37 cellular contexts compared by ENCODE assay signal in genomic region chr9:134154262-134154701, GRCh38. TPM values are rescaled to one million over a fixed set of nuclear protein-coding genes. Genes with fewer than 3 reads are reported as not detected.
"Had no signal": no experiment of that assay in that cellular context is flagged by ENCODE, and none has a peak within 500 bp of the region (broad histone marks: within the 10 kb centered on the region; RNA-seq: fewer than 3 reads in every experiment).

No MANE protein-coding gene starts in this region.

- H3K4me1 Mint-ChIP-seq: activated B cell treated with CpG ODN at 0.5 μM for 24 hours; activated CD4-positive, alpha-beta T cell treated with anti-CD3 and anti-CD28 coated beads, Interleukin-2, amount 10 ng/mL, durations not matched to agents 24 days and 14 days; activated naive CD8-positive, alpha-beta T cell treated with anti-CD3 and anti-CD28 coated beads for 36 hours had no signal

- DNase-seq: activated B cell treated with CpG ODN at 0.5 μM for 24 hours; activated CD4-positive, alpha-beta memory T cell treated with anti-CD3 and anti-CD28 coated beads for 36 hours; activated CD4-positive, alpha-beta T cell treated with anti-CD3 and anti-CD28 coated beads for 4 hours; activated CD4-positive, alpha-beta T cell treated with anti-CD3 and anti-CD28 coated beads, Interleukin-2, amount 10 ng/mL, durations not matched to agents 24 days and 14 days; activated CD4-positive, alpha-beta T cell treated with anti-CD3 and anti-CD28 coated beads, Interleukin-2, amount 50 U/mL, for 1 hour; activated CD4-positive, alpha-beta T cell treated with anti-CD3 and anti-CD28 coated beads, Interleukin-2, amount 50 U/mL, for 4 hours; activated CD4-positive, CD25-positive, alpha-beta regulatory T cell treated with anti-CD3 and anti-CD28 coated beads, Interleukin-2, amount 50 U/mL, for 72 hours; activated CD8-positive, alpha-beta memory T cell treated with anti-CD3 and anti-CD28 coated beads, Interleukin-2, amount 50 U/mL, for 4 hours; activated CD8-positive, alpha-beta T cell treated with anti-CD3 and anti-CD28 coated beads for 36 hours; activated effector memory CD4-positive, alpha-beta T cell treated with anti-CD3 and anti-CD28 coated beads, Interleukin-2, amount 50 U/mL, for 16 hours; activated gamma-delta T cell treated with Interleukin-2 at 50 U/mL for 16 hours; activated naive CD4-positive, alpha-beta T cell; activated naive CD4-positive, alpha-beta T cell treated with anti-CD3 and anti-CD28 coated beads for 36 hours; activated naive CD4-positive, alpha-beta T cell treated with anti-CD3 and anti-CD28 coated beads, Interleukin-2, amount 50 U/mL, for 16 hours; activated naive CD8-positive, alpha-beta T cell treated with anti-CD3 and anti-CD28 coated beads for 36 hours; activated T-cell treated with anti-CD3 and anti-CD28 coated beads for 4 hours; activated T-cell treated with anti-CD3 and anti-CD28 coated beads, Interleukin-2, amount 50 U/mL, for 1 hour; activated T-cell treated with anti-CD3 and anti-CD28 coated beads, Interleukin-2, amount 50 U/mL, for 4 hours; activated T-cell treated with anti-CD3 and anti-CD28 coated beads, Interleukin-2, amount 50 U/mL, for 72 hours; adrenal gland; amniotic stem cell; body of pancreas; brain microvascular endothelial cell; central memory CD4-positive, alpha-beta T cell; T-helper 1 cell; T-helper 2 cell; T-helper 9 cell had no signal

- H3K9me3 Mint-ChIP-seq: activated B cell treated with CpG ODN at 0.5 μM for 24 hours; activated CD4-positive, alpha-beta memory T cell treated with anti-CD3 and anti-CD28 coated beads for 36 hours; activated CD4-positive, alpha-beta T cell treated with anti-CD3 and anti-CD28 coated beads, Interleukin-2, amount 10 ng/mL, durations not matched to agents 24 days and 14 days; activated CD8-positive, alpha-beta T cell treated with anti-CD3 and anti-CD28 coated beads for 36 hours; activated naive CD4-positive, alpha-beta T cell treated with anti-CD3 and anti-CD28 coated beads for 36 hours; activated naive CD4-positive, alpha-beta T cell treated with anti-CD3 and anti-CD28 coated beads, Interleukin-2, amount 50 U/mL, for 72 hours; activated naive CD8-positive, alpha-beta T cell treated with anti-CD3 and anti-CD28 coated beads for 36 hours; activated T-cell treated with anti-CD3 and anti-CD28 coated beads, Interleukin-2, amount 50 U/mL, for 4 hours; activated T-cell treated with anti-CD3 and anti-CD28 coated beads, Interleukin-2, amount 50 U/mL, for 72 hours; activated T-helper 1 cell treated with anti-CD3 and anti-CD28 coated beads, Interleukin-12 subunit alpha, Interleukin-12 subunit beta, Interleukin-2, Interleukin-4 antibody, amounts not matched to agents 30 ng/mL and 10 ng/mL and 1 ng/mL, durations not matched to agents 14 hours and 24 hours and 36 hours; activated T-helper 17 cell treated with anti-CD3 and anti-CD28 coated beads, Interleukin-2, amount 50 U/mL, for 72 hours; T-helper 1 cell treated with Interleukin-12 subunit alpha and Interleukin-12 subunit beta and Interleukin-4 antibody, amounts not matched to agents 30 μg/mL and 1 μg/mL, for 36 hours; T-helper 2 cell treated with Interferon-gamma antibody and Interleukin-4, amounts not matched to agents 5 μg/mL and 100 μg/mL, for 36 hours had no signal

- H3K27me3 Mint-ChIP-seq: activated B cell treated with CpG ODN at 0.5 μM for 24 hours; activated CD4-positive, alpha-beta memory T cell treated with anti-CD3 and anti-CD28 coated beads for 36 hours; activated CD4-positive, alpha-beta T cell treated with anti-CD3 and anti-CD28 coated beads, Interleukin-2, amount 10 ng/mL, durations not matched to agents 24 days and 14 days; activated CD8-positive, alpha-beta T cell treated with anti-CD3 and anti-CD28 coated beads for 36 hours; activated naive CD8-positive, alpha-beta T cell treated with anti-CD3 and anti-CD28 coated beads for 36 hours; activated T-helper 17 cell treated with anti-CD3 and anti-CD28 coated beads, Interleukin-2, amount 50 U/mL, for 72 hours had no signal

- H3K4me3 Mint-ChIP-seq: activated B cell treated with CpG ODN at 0.5 μM for 24 hours; activated CD4-positive, alpha-beta memory T cell treated with anti-CD3 and anti-CD28 coated beads for 36 hours; activated CD4-positive, alpha-beta T cell treated with anti-CD3 and anti-CD28 coated beads, Interleukin-2, amount 10 ng/mL, durations not matched to agents 24 days and 14 days; activated CD8-positive, alpha-beta T cell treated with anti-CD3 and anti-CD28 coated beads for 36 hours; activated naive CD4-positive, alpha-beta T cell treated with anti-CD3 and anti-CD28 coated beads for 36 hours; activated naive CD8-positive, alpha-beta T cell treated with anti-CD3 and anti-CD28 coated beads for 36 hours; activated T-cell treated with anti-CD3 and anti-CD28 coated beads, Interleukin-2, amount 50 U/mL, for 4 hours; activated T-cell treated with anti-CD3 and anti-CD28 coated beads, Interleukin-2, amount 50 U/mL, for 72 hours; activated T-helper 1 cell treated with anti-CD3 and anti-CD28 coated beads, Interleukin-12 subunit alpha, Interleukin-12 subunit beta, Interleukin-2, Interleukin-4 antibody, amounts not matched to agents 30 ng/mL and 10 ng/mL and 1 ng/mL, durations not matched to agents 14 hours and 24 hours and 36 hours; activated T-helper 17 cell treated with anti-CD3 and anti-CD28 coated beads, Interleukin-2, amount 50 U/mL, for 72 hours; T-helper 1 cell treated with Interleukin-12 subunit alpha and Interleukin-12 subunit beta and Interleukin-4 antibody, amounts not matched to agents 30 μg/mL and 1 μg/mL, for 36 hours; T-helper 2 cell treated with Interferon-gamma antibody and Interleukin-4, amounts not matched to agents 5 μg/mL and 100 μg/mL, for 36 hours had no signal

- H3K4me3 ChIP-seq: adrenal gland, body of pancreas, breast epithelium had no signal

- H3K27ac Mint-ChIP-seq: activated B cell treated with CpG ODN at 0.5 μM for 24 hours; activated CD4-positive, alpha-beta memory T cell treated with anti-CD3 and anti-CD28 coated beads for 36 hours; activated CD4-positive, alpha-beta T cell treated with anti-CD3 and anti-CD28 coated beads, Interleukin-2, amount 10 ng/mL, durations not matched to agents 24 days and 14 days; activated CD8-positive, alpha-beta T cell treated with anti-CD3 and anti-CD28 coated beads for 36 hours; activated naive CD4-positive, alpha-beta T cell treated with anti-CD3 and anti-CD28 coated beads for 36 hours; activated naive CD4-positive, alpha-beta T cell treated with anti-CD3 and anti-CD28 coated beads, Interleukin-2, amount 50 U/mL, for 72 hours; activated naive CD8-positive, alpha-beta T cell treated with anti-CD3 and anti-CD28 coated beads for 36 hours; activated T-cell treated with anti-CD3 and anti-CD28 coated beads, Interleukin-2, amount 50 U/mL, for 72 hours; activated T-helper 1 cell treated with anti-CD3 and anti-CD28 coated beads, Interleukin-12 subunit alpha, Interleukin-12 subunit beta, Interleukin-2, Interleukin-4 antibody, amounts not matched to agents 30 ng/mL and 10 ng/mL and 1 ng/mL, durations not matched to agents 14 hours and 24 hours and 36 hours; activated T-helper 17 cell treated with anti-CD3 and anti-CD28 coated beads, Interleukin-2, amount 50 U/mL, for 72 hours; T-helper 1 cell treated with Interleukin-12 subunit alpha and Interleukin-12 subunit beta and Interleukin-4 antibody, amounts not matched to agents 30 μg/mL and 1 μg/mL, for 36 hours; T-helper 2 cell treated with Interferon-gamma antibody and Interleukin-4, amounts not matched to agents 5 μg/mL and 100 μg/mL, for 36 hours had no signal

- FAIRE-seq: astrocyte, TTC549 had no signal

- ATAC-seq: activated CD8-positive, alpha-beta T cell treated with anti-CD3 and anti-CD28 coated beads for 36 hours; activated naive CD4-positive, alpha-beta T cell treated with anti-CD3 and anti-CD28 coated beads, Interleukin-2, amount 50 U/mL, for 72 hours; activated T-cell treated with anti-CD3 and anti-CD28 coated beads, Interleukin-2, amount 50 U/mL, for 4 hours; activated T-cell treated with anti-CD3 and anti-CD28 coated beads, Interleukin-2, amount 50 U/mL, for 72 hours; activated T-helper 17 cell treated with anti-CD3 and anti-CD28 coated beads, Interleukin-2, amount 50 U/mL, for 72 hours; body of pancreas had no signal

- H3K9me3 ChIP-seq: adrenal gland, body of pancreas, breast epithelium had no signal

- H3K27ac ChIP-seq: adrenal gland, body of pancreas, brain microvascular endothelial cell, breast epithelium, VCaP had no signal

- H3K4me1 ChIP-seq: adrenal gland, body of pancreas, breast epithelium had no signal

- H3K27me3 ChIP-seq: adrenal gland, body of pancreas, brain microvascular endothelial cell, breast epithelium had no signal

RNA-seq across cellular contexts. Expression of gene RNU6ATAC, which starts 10.1 kb away (rescaled TPM):
- total RNA-seq: body of pancreas, breast epithelium, cerebellum had no signal
- polyA plus RNA-seq: adrenal gland had no signal
